ENCODE assay signal across 18 cellular contexts in genomic region chr13:66407159-66407558, GRCh38.
"Had no signal": no experiment of that assay in that cellular context is flagged by ENCODE, and none has a peak within 500 bp of the region (broad histone marks: within the 10 kb centered on the region; RNA-seq: fewer than 3 reads in every experiment).

No MANE protein-coding gene starts in this region.

- ATAC-seq: activated CD4-positive, alpha-beta T cell treated with anti-CD3 and anti-CD28 coated beads for 36 hours; activated CD8-positive, alpha-beta T cell treated with anti-CD3 and anti-CD28 coated beads, Interleukin-2, amount 10 ng/mL, durations not matched to agents 7 days and 5 days; activated naive CD8-positive, alpha-beta T cell treated with anti-CD3 and anti-CD28 coated beads, Interleukin-2, amount 50 U/mL, for 24 hours; lower lobe of right lung; natural killer cell; sciatic nerve had no signal

- H3K4me3 ChIP-seq: lower lobe of right lung, SJSA1 had no signal

- H3K27me3 Mint-ChIP-seq: activated CD4-positive, alpha-beta T cell treated with anti-CD3 and anti-CD28 coated beads for 36 hours; activated naive CD8-positive, alpha-beta T cell treated with anti-CD3 and anti-CD28 coated beads, Interleukin-2, amount 50 U/mL, for 24 hours had no signal

- H3K4me1 ChIP-seq: lower lobe of right lung, parathyroid adenoma, SJSA1 had no signal

- H3K9me3 Mint-ChIP-seq: activated naive CD8-positive, alpha-beta T cell treated with anti-CD3 and anti-CD28 coated beads, Interleukin-2, amount 50 U/mL, for 24 hours; activated T-helper 1 cell treated with anti-CD3 and anti-CD28 coated beads, Interleukin-12 subunit alpha, Interleukin-12 subunit beta, Interleukin-2, Interleukin-4 antibody, amounts not matched to agents 30 ng/mL and 10 ng/mL and 1 ng/mL, durations not matched to agents 14 hours and 24 hours and 36 hours had no signal

- H3K27ac Mint-ChIP-seq: activated CD4-positive, alpha-beta T cell treated with anti-CD3 and anti-CD28 coated beads for 36 hours; activated CD8-positive, alpha-beta T cell treated with anti-CD3 and anti-CD28 coated beads, Interleukin-2, amount 10 ng/mL, durations not matched to agents 7 days and 5 days; activated naive CD8-positive, alpha-beta T cell treated with anti-CD3 and anti-CD28 coated beads, Interleukin-2, amount 50 U/mL, for 24 hours; activated T-helper 1 cell treated with anti-CD3 and anti-CD28 coated beads, Interleukin-12 subunit alpha, Interleukin-12 subunit beta, Interleukin-2, Interleukin-4 antibody, amounts not matched to agents 30 ng/mL and 10 ng/mL and 1 ng/mL, durations not matched to agents 14 hours and 24 hours and 36 hours; natural killer cell had no signal

- H3K27ac ChIP-seq: epithelial cell of prostate, lower lobe of right lung, parathyroid adenoma, SJSA1, VCaP had no signal

- H3K9me3 ChIP-seq: lower lobe of right lung, SJSA1 had no signal

- H3K36me3 Mint-ChIP-seq: natural killer cell had no signal

- DNase-seq: activated CD4-positive, alpha-beta T cell treated with anti-CD3 and anti-CD28 coated beads for 36 hours; activated CD8-positive, alpha-beta T cell treated with anti-CD3 and anti-CD28 coated beads, Interleukin-2, amount 10 ng/mL, durations not matched to agents 7 days and 5 days; activated naive CD4-positive, alpha-beta T cell; activated naive CD8-positive, alpha-beta T cell treated with anti-CD3 and anti-CD28 coated beads, Interleukin-2, amount 50 U/mL, for 24 hours; caudate nucleus; cortex of kidney; effector memory CD4-positive, alpha-beta T cell; lower lobe of right lung; natural killer cell; stimulated activated CD4-positive, alpha-beta T cell treated with anti-CD3 and anti-CD28 coated beads, Interleukin-12 subunit alpha, Interleukin-12 subunit beta, amount 100 ng/mL, for 4 hours; stimulated activated naive CD4-positive, alpha-beta T cell treated with Interleukin-2 at 50 U/mL for 16 hours; T-helper 9 cell had no signal

- H3K4me3 Mint-ChIP-seq: activated CD4-positive, alpha-beta T cell treated with anti-CD3 and anti-CD28 coated beads for 36 hours; activated CD8-positive, alpha-beta T cell treated with anti-CD3 and anti-CD28 coated beads, Interleukin-2, amount 10 ng/mL, durations not matched to agents 7 days and 5 days; activated naive CD8-positive, alpha-beta T cell treated with anti-CD3 and anti-CD28 coated beads, Interleukin-2, amount 50 U/mL, for 24 hours; activated T-helper 1 cell treated with anti-CD3 and anti-CD28 coated beads, Interleukin-12 subunit alpha, Interleukin-12 subunit beta, Interleukin-2, Interleukin-4 antibody, amounts not matched to agents 30 ng/mL and 10 ng/mL and 1 ng/mL, durations not matched to agents 14 hours and 24 hours and 36 hours; natural killer cell had no signal

- H3K4me1 Mint-ChIP-seq: activated CD4-positive, alpha-beta T cell treated with anti-CD3 and anti-CD28 coated beads for 36 hours; activated naive CD8-positive, alpha-beta T cell treated with anti-CD3 and anti-CD28 coated beads, Interleukin-2, amount 50 U/mL, for 24 hours; natural killer cell had no signal

- H3K36me3 ChIP-seq: lower lobe of right lung, SJSA1 had no signal
